In the genomic region with DNA sequence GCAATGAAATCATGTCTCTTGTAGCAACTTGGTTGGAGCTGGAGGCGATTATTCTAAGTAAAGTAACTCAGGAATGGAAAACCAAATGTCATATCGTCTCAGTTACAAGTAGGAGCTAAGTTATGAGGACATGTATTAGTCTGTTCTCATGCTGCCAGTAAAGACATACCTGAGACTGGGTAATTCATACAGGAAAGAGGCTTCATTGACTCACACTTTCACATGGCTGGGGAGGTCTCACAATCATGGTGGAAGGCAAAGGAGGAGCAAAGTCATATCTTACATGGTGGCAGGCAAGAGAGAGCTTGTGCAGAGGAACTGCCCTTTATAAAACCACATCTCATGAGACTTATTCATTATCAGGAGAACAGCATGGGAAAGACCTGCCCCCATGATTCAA, we compare ENCODE assay signal across 31 cellular contexts.
"Had no signal": no experiment of that assay in that cellular context is flagged by ENCODE, and none has a peak within 500 bp of the region (broad histone marks: within the 10 kb centered on the region; RNA-seq: fewer than 3 reads in every experiment).

No MANE protein-coding gene starts in this region.

- ATAC-seq: activated CD8-positive, alpha-beta memory T cell treated with anti-CD3 and anti-CD28 coated beads, Interleukin-2, amount 10 ng/mL, durations not matched to agents 7 days and 5 days; Panc1 had no signal

- H3K4me1 Mint-ChIP-seq: activated CD4-positive, alpha-beta T cell treated with anti-CD3 and anti-CD28 coated beads, Interleukin-2, amount 10 ng/mL, durations not matched to agents 7 days and 5 days had no signal

- H3K4me3 Mint-ChIP-seq: activated CD4-positive, alpha-beta T cell treated with anti-CD3 and anti-CD28 coated beads, Interleukin-2, amount 10 ng/mL, durations not matched to agents 7 days and 5 days; activated CD8-positive, alpha-beta memory T cell treated with anti-CD3 and anti-CD28 coated beads, Interleukin-2, amount 10 ng/mL, durations not matched to agents 7 days and 5 days; activated naive CD4-positive, alpha-beta T cell treated with anti-CD3 and anti-CD28 coated beads, Interleukin-2, amount 50 U/mL, for 24 hours had no signal

- H3K9me3 Mint-ChIP-seq: activated naive CD4-positive, alpha-beta T cell treated with anti-CD3 and anti-CD28 coated beads, Interleukin-2, amount 50 U/mL, for 24 hours had no signal

- H3K27ac Mint-ChIP-seq: activated CD4-positive, alpha-beta T cell treated with anti-CD3 and anti-CD28 coated beads, Interleukin-2, amount 10 ng/mL, durations not matched to agents 7 days and 5 days; activated CD8-positive, alpha-beta memory T cell treated with anti-CD3 and anti-CD28 coated beads, Interleukin-2, amount 10 ng/mL, durations not matched to agents 7 days and 5 days; activated naive CD4-positive, alpha-beta T cell treated with anti-CD3 and anti-CD28 coated beads, Interleukin-2, amount 50 U/mL, for 24 hours had no signal

- DNase-seq: activated CD4-positive, alpha-beta T cell treated with anti-CD3 and anti-CD28 coated beads, Interleukin-2, amount 10 ng/mL, durations not matched to agents 7 days and 5 days; activated CD4-positive, alpha-beta T cell treated with anti-CD3 and anti-CD28 coated beads, Interleukin-2, amount 50 U/mL, for 48 hours; activated CD4-positive, CD25-positive, alpha-beta regulatory T cell; activated CD8-positive, alpha-beta memory T cell treated with anti-CD3 and anti-CD28 coated beads for 24 hours; activated CD8-positive, alpha-beta memory T cell treated with anti-CD3 and anti-CD28 coated beads, Interleukin-2, amount 10 ng/mL, durations not matched to agents 7 days and 5 days; activated CD8-positive, alpha-beta memory T cell treated with anti-CD3 and anti-CD28 coated beads, Interleukin-2, amount 50 U/mL, for 48 hours; activated gamma-delta T cell; activated T-cell treated with anti-CD3 and anti-CD28 coated beads, Interleukin-2, amount 50 U/mL, for 48 hours; amniotic stem cell; aorta; brain microvascular endothelial cell; central memory CD4-positive, alpha-beta T cell; IMR-90; Karpas-422; KBM-7; NCI-H1105; NCI-H1417 treated with DMSO at 0.1 percent for 48 hours; NCI-H187 treated with DMSO at 0.1 percent for 48 hours; NCI-H2081; NCI-H2171 treated with DMSO at 0.1 percent for 48 hours; NCI-H2227 treated with DMSO at 0.1 percent for 48 hours; NCI-H446; NCI-H510A treated with DMSO at 0.1 percent for 48 hours; NCI-H69; NCI-H82; SHP77; SJCRH30; T1000; WERI-Rb-1 had no signal

- H3K36me3 Mint-ChIP-seq: activated naive CD4-positive, alpha-beta T cell treated with anti-CD3 and anti-CD28 coated beads, Interleukin-2, amount 50 U/mL, for 24 hours had no signal
